Comparison of ENCODE assay signal across 19 cellular contexts in the genomic region with DNA sequence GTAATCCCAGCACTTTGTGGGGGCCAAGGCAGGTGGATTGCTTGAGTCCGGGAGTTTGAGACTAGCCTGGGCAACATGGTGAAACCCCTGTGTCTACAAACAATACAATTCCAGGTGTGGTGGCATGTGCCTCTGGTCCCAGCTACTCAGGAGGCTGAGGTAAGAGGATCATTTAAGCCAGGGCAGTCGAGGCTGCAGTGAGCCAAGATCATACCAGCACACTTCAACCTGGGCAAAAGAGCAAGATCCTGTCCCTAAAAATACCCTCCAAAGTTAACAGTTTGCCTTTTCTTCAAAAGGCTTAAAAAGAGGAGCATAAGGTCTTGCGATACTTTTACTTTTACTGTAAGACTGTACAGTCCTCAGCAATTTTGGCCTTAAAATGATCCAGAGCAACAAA.
"Had no signal": no experiment of that assay in that cellular context is flagged by ENCODE, and none has a peak within 500 bp of the region (broad histone marks: within the 10 kb centered on the region; RNA-seq: fewer than 3 reads in every experiment).

No MANE protein-coding gene starts in this region.

- ATAC-seq: foreskin keratinocyte; gastroesophageal sphincter; heart left ventricle; left cardiac atrium; left lung; left ventricle myocardium superior; lower lobe of right lung; naive thymus-derived CD4-positive, alpha-beta T cell had no signal

- DNase-seq: dermis blood vessel endothelial cell; dorsolateral prefrontal cortex; effector CD4-positive, alpha-beta T cell; effector memory CD4-positive, alpha-beta T cell; foreskin keratinocyte; heart left ventricle; hippocampal formation; left cardiac atrium; left lung; left ventricle myocardium superior; lower lobe of right lung; mesenchymal stem cell; midbrain; naive thymus-derived CD4-positive, alpha-beta T cell had no signal

- H3K4me3 ChIP-seq: coronary artery, dorsolateral prefrontal cortex, esophagus muscularis mucosa, gastroesophageal sphincter, heart left ventricle, left lung, lower lobe of right lung had no signal

- H3K27me3 ChIP-seq: esophagus muscularis mucosa, foreskin keratinocyte, gastroesophageal sphincter, heart left ventricle, left lung had no signal

- H3K27ac ChIP-seq: coronary artery, dorsolateral prefrontal cortex, esophagus muscularis mucosa, foreskin keratinocyte, gastroesophageal sphincter, heart left ventricle, left lung, lower lobe of right lung had no signal

- H3K36me3 ChIP-seq: esophagus muscularis mucosa, gastroesophageal sphincter, heart left ventricle, left lung, lower lobe of right lung had no signal

- H3K4me1 ChIP-seq: esophagus muscularis mucosa, foreskin keratinocyte, gastroesophageal sphincter, heart left ventricle, left lung, lower lobe of right lung had no signal

- FAIRE-seq: endothelial cell of umbilical vein, keratinocyte had no signal

- H3K9me3 ChIP-seq: esophagus muscularis mucosa, gastroesophageal sphincter, heart left ventricle, left lung, lower lobe of right lung had no signal
